ENCODE assay signal across 12 cellular contexts in genomic region chr9:17905356-17906203, GRCh38.
DNase-seq lines count a peak whose midpoint lies in the region; TF ChIP-seq lines count a peak whose summit lies in the region.
"Had no signal": no experiment of that assay in that cellular context is flagged by ENCODE, and none has a peak within 500 bp of the region (broad histone marks: within the 10 kb centered on the region; RNA-seq: fewer than 3 reads in every experiment).

No MANE protein-coding gene starts in this region.

- BruUV-seq in PC-9 (replicated peaks; lab: Mats Ljungman, UMichigan): no TSS peak

- H3K36me3 ChIP-seq in mesendoderm (ENCODE audit: control insufficient read depth, insufficient read depth, low read length) (no peaks in the 10 kb centered on the region), testis (ENCODE audit: low read depth, missing control alignments) (no peaks in the 10 kb centered on the region), PC-9 (ENCODE audit: low read depth) (no peaks in the 10 kb centered on the region)

- no peak overlapping the region for H2AK5ac ChIP-seq in mesendoderm (ENCODE audit: low read length)

- no peak overlapping the region for H2AFZ ChIP-seq in PC-9

- H3K4me1 ChIP-seq in mesendoderm (ENCODE audit: control insufficient read depth, low read depth, low read length): peaks cover 2% of the 10 kb centered on the region
- H3K4me1 ChIP-seq in testis: peaks cover 10% of the 10 kb centered on the region
- H3K4me1 ChIP-seq in PC-9 (replicated peaks; ENCODE audit: insufficient read depth): no peaks in the 10 kb centered on the region

- no peak overlapping the region for H2BK15ac ChIP-seq in mesendoderm (replicated peaks; ENCODE audit: low read depth)

- H3K27ac ChIP-seq in coronary artery: no peak overlapping the region
- no peak overlapping the region for H3K27ac ChIP-seq in mesendoderm (ENCODE audit: low read depth, low read length)
- H3K27ac ChIP-seq in testis: no peak overlapping the region
- no peak overlapping the region for H3K27ac ChIP-seq in PC-9
- H3K27ac ChIP-seq: VCaP had no signal

- no peak overlapping the region for H4K8ac ChIP-seq in mesendoderm (ENCODE audit: low read depth, low read length)

- no peaks in the 10 kb centered on the region for H3F3A ChIP-seq in PC-9 (ENCODE audit: insufficient read depth, low read depth)

- peak overlapping the region; percentile 25 for H3K56ac ChIP-seq in mesendoderm (ENCODE audit: low read length)

- no peaks in the 10 kb centered on the region for H3K9me2 ChIP-seq in PC-9 (ENCODE audit: insufficient read depth)

- intact Hi-C loops in testis (cut with DNase I; ENCODE audit: low total_unique reads) (no loop called here), lower leg skin (cut with DNase I; ENCODE audit: low total_unique reads) (no loop called here), PC-9 (cut with micrococcal nuclease; ENCODE audit: unreplicated experiment) (no loop called here)

- TF ChIP-seq CTCF in coronary artery (IDR thresholded peaks at IDR 0.05) (no peak), testis (IDR thresholded peaks at IDR 0.05) (no peak), lower leg skin (IDR thresholded peaks at IDR 0.05) (no peak), PC-9 (conservative IDR thresholded peaks at IDR 0.05) (no peak)

- DNase-seq in NCI-H2107 treated with DMSO at 0.1 percent for 48 hours (lab: John Stamatoyannopoulos, UW; ENCODE audit: unreplicated experiment): peak; percentile 6
- DNase-seq in NCI-H2107 (lab: John Stamatoyannopoulos, UW): no peak
- no peak for DNase-seq in coronary artery (ENCODE audit: low spot score)
- peak; percentile 11 for DNase-seq in mesendoderm
- peak; percentile 23 for DNase-seq in testis
- DNase-seq in lower leg skin (ENCODE audit: low spot score in 2 of 2): no peak
- no peak for DNase-seq in PC-9
- no peak for DNase-seq in activated CD4-positive, alpha-beta T cell treated with anti-CD3 and anti-CD28 coated beads, Interleukin-2, amount 50 U/mL, for 4 hours
- DNase-seq: DMS79 treated with DMSO at 0.1 percent for 48 hours, NCI-H2081 treated with DMSO at 0.1 percent for 48 hours had no signal

- WGBS in mesendoderm (ENCODE audit: extremely low coverage, insufficient coverage, low lambda C conversion rate): no CpG with 5 or more reads among the region's 26 CpGs
- 7 to 14% methylated on average over 22 to 26 of the region's 26 CpGs for WGBS in testis, 2 donors
- 7 to 12% methylated on average over 25 to 26 of the region's 26 CpGs for WGBS in lower leg skin, 2 donors

- H3K27me3 ChIP-seq in mesendoderm (ENCODE audit: insufficient read depth, low read length, poor library complexity) (peaks cover 28% of the 10 kb centered on the region), testis (no peaks in the 10 kb centered on the region), PC-9 (ENCODE audit: insufficient read depth, low read depth) (peaks cover 3% of the 10 kb centered on the region; the same call in 1 of the 2 replicates)

- TF ChIP-seq POLR2A in testis (IDR thresholded peaks at IDR 0.05) (no peak), lower leg skin (IDR thresholded peaks at IDR 0.05) (no peak)

- H3K18ac ChIP-seq in mesendoderm (ENCODE audit: low read length): no peak overlapping the region

- CTCF ChIA-PET in PC-9 (lab: Charles Lee): no interaction called here

- H4K5ac ChIP-seq in mesendoderm (ENCODE audit: low read length): no peak overlapping the region

- no peak overlapping the region for H3K4ac ChIP-seq in mesendoderm (ENCODE audit: low read depth, low read length)

- H4K20me1 ChIP-seq in PC-9 (ENCODE audit: insufficient read depth): no peaks in the 10 kb centered on the region

- H3K4me3 ChIP-seq in coronary artery (peak overlapping the region; percentile 70), mesendoderm (ENCODE audit: low read length) (peak overlapping the region; percentile 12), testis (peak overlapping the region; percentile 13 to 57), lower leg skin (ENCODE audit: low read depth, poor library complexity, severe bottlenecking) (no peak overlapping the region), PC-9 (no peak overlapping the region)
- H3K4me3 ChIP-seq: K562 had no signal

- no peak overlapping the region for H2BK120ac ChIP-seq in mesendoderm (ENCODE audit: low read depth, low read length)

- H2BK5ac ChIP-seq in mesendoderm (ENCODE audit: low read length): no peak overlapping the region

- H3K23ac ChIP-seq in mesendoderm (ENCODE audit: low read length): peak overlapping the region; percentile 80

- H3K9ac ChIP-seq in mesendoderm (ENCODE audit: low read length): no peak overlapping the region

- no peaks in the 10 kb centered on the region for H3K9me3 ChIP-seq in testis
- no peaks in the 10 kb centered on the region for H3K9me3 ChIP-seq in PC-9 (ENCODE audit: insufficient read depth, low read depth)

- H3K79me2 ChIP-seq in mesendoderm (ENCODE audit: control insufficient read depth, insufficient read depth, low read length) (no peaks in the 10 kb centered on the region), PC-9 (ENCODE audit: low read depth) (no peaks in the 10 kb centered on the region)

- H3K4me2 ChIP-seq in mesendoderm (ENCODE audit: low read length) (peak overlapping the region; percentile 79), PC-9 (no peak overlapping the region)

- POLR2A ChIA-PET in PC-9 (lab: Charles Lee; ENCODE audit: unreplicated experiment): no interaction called here

- no peaks in the 10 kb centered on the region for H3K79me1 ChIP-seq in mesendoderm (ENCODE audit: low read length)

Comparison
In these comparisons a context has a peak if more than half of its experiments do, and no peak if none do; other contexts are left out.
1. DNase-seq: peak in NCI-H2107 treated with DMSO at 0.1 percent for 48 hours (single experiment), mesendoderm (single experiment) and testis (single experiment); none in NCI-H2107 (single experiment), coronary artery (single experiment), lower leg skin (0 of 2), PC-9 (0 of 2) and activated CD4-positive, alpha-beta T cell treated with anti-CD3 and anti-CD28 coated beads, Interleukin-2, amount 50 U/mL, for 4 hours (0 of 2).
2. H3K4me3 ChIP-seq: peak in coronary artery (single experiment), mesendoderm (single experiment) and testis (2 of 2); none in lower leg skin (single experiment) and PC-9 (single experiment).